In genomic region chr16:54787045-54787444, GRCh38 we compare ENCODE assay signal across 9 cellular contexts.
"Had no signal": no experiment of that assay in that cellular context is flagged by ENCODE, and none has a peak within 500 bp of the region (broad histone marks: within the 10 kb centered on the region; RNA-seq: fewer than 3 reads in every experiment).

No MANE protein-coding gene starts in this region.

- H3K27ac ChIP-seq: GM23248 had no signal

- H2AFZ ChIP-seq: GM23248, GM23338 had no signal

- H3K4me3 ChIP-seq: GM23248, GM23338, HAP-1 had no signal

- DNase-seq: GM23248, GOT3, H7, H9, HCEC 1CT, HFFc6 had no signal

- H3K9ac ChIP-seq: GM23248 had no signal

- H3K36me3 ChIP-seq: HAP-1 had no signal

- H3K4me2 ChIP-seq: GM23338 had no signal

- ATAC-seq: GM23338, HCT116 had no signal
